Comparison of ENCODE assay signal across 1 cellular context in genomic region chr2:65430515-65431416, GRCh38.
TF ChIP-seq lines count a peak whose summit lies in the region.

No MANE protein-coding gene starts in this region.

TF ChIP-seq in K562, 482 proteins besides CTCF, POLR2A, EP300 and RAD21 (continued from another document and continues in another):
- TF ChIP-seq ZBTB40 (IDR thresholded peaks at IDR 0.05) (0 out of 2 replicates have a peak, but pooled peaks have one; percentile 45), ZBTB40 (CRISPR knock-in tag; IDR thresholded peaks at IDR 0.05) (no peak; the same call in 1 of the 2 replicates), USF1 (CRISPR knock-in tag; IDR thresholded peaks at IDR 0.05) (peak; percentile 56), DPF2 (IDR thresholded peaks at IDR 0.05) (0 out of 2 replicates have a peak, but pooled peaks have one; percentile 20), KDM5B (IDR thresholded peaks at IDR 0.05; ENCODE audit: insufficient replicate concordance, low read depth, low read length) (peak; percentile 15), TFE3 (CRISPR knock-in tag; IDR thresholded peaks at IDR 0.05) (peak; percentile 75), CXXC5 (CRISPR knock-in tag; IDR thresholded peaks at IDR 0.05) (peak; percentile 22; the same call in 1 of the 2 replicates), ELF4 (CRISPR knock-in tag; IDR thresholded peaks at IDR 0.05) (no peak), TEAD2 (tag; IDR thresholded peaks at IDR 0.05) (no peak), ARID1B (IDR thresholded peaks at IDR 0.05) (peak; percentile 48; the same call in 1 of the 2 replicates), CTBP1 (IDR thresholded peaks at IDR 0.05; ENCODE audit: borderline replicate concordance) (peak; percentile 39; the same call in 1 of the 2 replicates), E2F6 (IDR thresholded peaks at IDR 0.05; ENCODE audit: borderline replicate concordance in 1 of 2, extremely low read depth in 1 of 2, insufficient read depth in 1 of 2, insufficient read length in 1 of 2, low read depth in 1 of 2, low read length in 1 of 2, poor library complexity in 1 of 2, severe bottlenecking in 1 of 2) (peak; percentile 43 to 53), CCNT2 (IDR thresholded peaks at IDR 0.05; ENCODE audit: borderline replicate concordance, extremely low read depth, insufficient read length, low read depth, low read length) (peak; percentile 72), ZBTB1 (CRISPR knock-in tag; IDR thresholded peaks at IDR 0.05; ENCODE audit: borderline replicate concordance, low read depth) (peak; percentile 36; the same call in 1 of the 2 replicates), SMAD4 (CRISPR knock-in tag; conservative IDR thresholded peaks at IDR 0.05) (0 out of 2 replicates have a peak, but pooled peaks have one; percentile 19), MYNN (IDR thresholded peaks at IDR 0.05) (0 out of 2 replicates have a peak, but pooled peaks have one; percentile 1), MYNN (CRISPR knock-in tag; IDR thresholded peaks at IDR 0.05) (no peak), ELF2 (CRISPR knock-in tag; IDR thresholded peaks at IDR 0.05) (no peak), SIN3A (IDR thresholded peaks at IDR 0.05; ENCODE audit: borderline replicate concordance in 2 of 2, control insufficient read depth in 1 of 2, low read depth in 2 of 2, low read length in 2 of 2) (peak; percentile 40 to 48; a peak in 2 of 4 replicates), EGR1 (conservative IDR thresholded peaks at IDR 0.05) (peak; percentile 32; the same call in 1 of the 2 replicates), ZNF263 (CRISPR knock-in tag; IDR thresholded peaks at IDR 0.05; ENCODE audit: borderline replicate concordance) (no peak), ZNF431 (CRISPR knock-in tag; IDR thresholded peaks at IDR 0.05) (no peak), WHSC1 (IDR thresholded peaks at IDR 0.05; ENCODE audit: low read length) (no peak), MLLT1 (IDR thresholded peaks at IDR 0.05) (peak in 1 of 2 experiments; percentile 18; a peak in 1 of 4 replicates), TEAD4 (IDR thresholded peaks at IDR 0.05; ENCODE audit: low read length) (0 out of 2 replicates have a peak, but pooled peaks have one; percentile 3), TEAD4 (CRISPR knock-in tag; IDR thresholded peaks at IDR 0.05; ENCODE audit: borderline replicate concordance) (no peak), ZNF75A (CRISPR knock-in tag; IDR thresholded peaks at IDR 0.05) (no peak), RBM14 (IDR thresholded peaks at IDR 0.05; ENCODE audit: borderline replicate concordance, insufficient read depth, low read depth, low read length) (no peak), ZBTB7A (IDR thresholded peaks at IDR 0.05; ENCODE audit: borderline replicate concordance, control insufficient read depth, low read depth, low read length) (peak; percentile 73; the same call in 1 of the 2 replicates), TEAD1 (CRISPR knock-in tag; IDR thresholded peaks at IDR 0.05) (peak in 1 of 2 experiments; percentile 65; a peak in 1 of 4 replicates), ZKSCAN1 (IDR thresholded peaks at IDR 0.05; ENCODE audit: low read depth, low read length) (no peak), RAD51 (IDR thresholded peaks at IDR 0.05; ENCODE audit: borderline replicate concordance, low read depth) (peak; percentile 47; the same call in 1 of the 2 replicates), ESRRA (IDR thresholded peaks at IDR 0.05; ENCODE audit: borderline replicate concordance, low read depth) (no peak), TCF7L2 (IDR thresholded peaks at IDR 0.05; ENCODE audit: low read depth, low read length) (no peak), ZC3H4 (CRISPR knock-in tag; IDR thresholded peaks at IDR 0.05; ENCODE audit: borderline replicate concordance) (peak; percentile 85; the same call in 1 of the 2 replicates), CBX3 (IDR thresholded peaks at IDR 0.05; ENCODE audit: borderline replicate concordance in 1 of 2, low read length in 2 of 2) (0 out of 3 replicates have a peak, but pooled peaks of 1 of the 2 experiments have one; percentile 30), JUN (IDR thresholded peaks at IDR 0.05; ENCODE audit: borderline replicate concordance, low read depth, low read length) (no peak), JUN (CRISPR knock-in tag; IDR thresholded peaks at IDR 0.05; ENCODE audit: borderline replicate concordance) (peak; percentile 38; the same call in 1 of the 2 replicates), ZNF766 (CRISPR knock-in tag; conservative IDR thresholded peaks at IDR 0.05) (0 out of 2 replicates have a peak, but pooled peaks have one; percentile 8), ZNF384 (IDR thresholded peaks at IDR 0.05; ENCODE audit: low read depth, low read length) (peak; percentile 82), ZNF584 (CRISPR knock-in tag; IDR thresholded peaks at IDR 0.05; ENCODE audit: low read depth) (peak; percentile 60; the same call in 1 of the 2 replicates), TAF1 (IDR thresholded peaks at IDR 0.05; ENCODE audit: control insufficient read depth, extremely low read depth, insufficient read depth, low read length, severe bottlenecking) (peak; percentile 27)
- TF ChIP-seq, protein P1, sequence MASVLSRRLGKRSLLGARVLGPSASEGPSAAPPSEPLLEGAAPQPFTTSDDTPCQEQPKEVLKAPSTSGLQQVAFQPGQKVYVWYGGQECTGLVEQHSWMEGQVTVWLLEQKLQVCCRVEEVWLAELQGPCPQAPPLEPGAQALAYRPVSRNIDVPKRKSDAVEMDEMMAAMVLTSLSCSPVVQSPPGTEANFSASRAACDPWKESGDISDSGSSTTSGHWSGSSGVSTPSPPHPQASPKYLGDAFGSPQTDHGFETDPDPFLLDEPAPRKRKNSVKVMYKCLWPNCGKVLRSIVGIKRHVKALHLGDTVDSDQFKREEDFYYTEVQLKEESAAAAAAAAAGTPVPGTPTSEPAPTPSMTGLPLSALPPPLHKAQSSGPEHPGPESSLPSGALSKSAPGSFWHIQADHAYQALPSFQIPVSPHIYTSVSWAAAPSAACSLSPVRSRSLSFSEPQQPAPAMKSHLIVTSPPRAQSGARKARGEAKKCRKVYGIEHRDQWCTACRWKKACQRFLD (CRISPR knock-in tag; IDR thresholded peaks at IDR 0.05) = 0 out of 2 replicates have a peak, but pooled peaks have one; percentile 35
- TF ChIP-seq, protein P2, sequence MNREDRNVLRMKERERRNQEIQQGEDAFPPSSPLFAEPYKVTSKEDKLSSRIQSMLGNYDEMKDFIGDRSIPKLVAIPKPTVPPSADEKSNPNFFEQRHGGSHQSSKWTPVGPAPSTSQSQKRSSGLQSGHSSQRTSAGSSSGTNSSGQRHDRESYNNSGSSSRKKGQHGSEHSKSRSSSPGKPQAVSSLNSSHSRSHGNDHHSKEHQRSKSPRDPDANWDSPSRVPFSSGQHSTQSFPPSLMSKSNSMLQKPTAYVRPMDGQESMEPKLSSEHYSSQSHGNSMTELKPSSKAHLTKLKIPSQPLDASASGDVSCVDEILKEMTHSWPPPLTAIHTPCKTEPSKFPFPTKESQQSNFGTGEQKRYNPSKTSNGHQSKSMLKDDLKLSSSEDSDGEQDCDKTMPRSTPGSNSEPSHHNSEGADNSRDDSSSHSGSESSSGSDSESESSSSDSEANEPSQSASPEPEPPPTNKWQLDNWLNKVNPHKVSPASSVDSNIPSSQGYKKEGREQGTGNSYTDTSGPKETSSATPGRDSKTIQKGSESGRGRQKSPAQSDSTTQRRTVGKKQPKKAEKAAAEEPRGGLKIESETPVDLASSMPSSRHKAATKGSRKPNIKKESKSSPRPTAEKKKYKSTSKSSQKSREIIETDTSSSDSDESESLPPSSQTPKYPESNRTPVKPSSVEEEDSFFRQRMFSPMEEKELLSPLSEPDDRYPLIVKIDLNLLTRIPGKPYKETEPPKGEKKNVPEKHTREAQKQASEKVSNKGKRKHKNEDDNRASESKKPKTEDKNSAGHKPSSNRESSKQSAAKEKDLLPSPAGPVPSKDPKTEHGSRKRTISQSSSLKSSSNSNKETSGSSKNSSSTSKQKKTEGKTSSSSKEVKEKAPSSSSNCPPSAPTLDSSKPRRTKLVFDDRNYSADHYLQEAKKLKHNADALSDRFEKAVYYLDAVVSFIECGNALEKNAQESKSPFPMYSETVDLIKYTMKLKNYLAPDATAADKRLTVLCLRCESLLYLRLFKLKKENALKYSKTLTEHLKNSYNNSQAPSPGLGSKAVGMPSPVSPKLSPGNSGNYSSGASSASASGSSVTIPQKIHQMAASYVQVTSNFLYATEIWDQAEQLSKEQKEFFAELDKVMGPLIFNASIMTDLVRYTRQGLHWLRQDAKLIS (CRISPR knock-in tag; IDR thresholded peaks at IDR 0.05) = peak; percentile 55; the same call in 1 of the 2 replicates
